Comparison of ENCODE assay signal across 1 cellular context in the genomic region with DNA sequence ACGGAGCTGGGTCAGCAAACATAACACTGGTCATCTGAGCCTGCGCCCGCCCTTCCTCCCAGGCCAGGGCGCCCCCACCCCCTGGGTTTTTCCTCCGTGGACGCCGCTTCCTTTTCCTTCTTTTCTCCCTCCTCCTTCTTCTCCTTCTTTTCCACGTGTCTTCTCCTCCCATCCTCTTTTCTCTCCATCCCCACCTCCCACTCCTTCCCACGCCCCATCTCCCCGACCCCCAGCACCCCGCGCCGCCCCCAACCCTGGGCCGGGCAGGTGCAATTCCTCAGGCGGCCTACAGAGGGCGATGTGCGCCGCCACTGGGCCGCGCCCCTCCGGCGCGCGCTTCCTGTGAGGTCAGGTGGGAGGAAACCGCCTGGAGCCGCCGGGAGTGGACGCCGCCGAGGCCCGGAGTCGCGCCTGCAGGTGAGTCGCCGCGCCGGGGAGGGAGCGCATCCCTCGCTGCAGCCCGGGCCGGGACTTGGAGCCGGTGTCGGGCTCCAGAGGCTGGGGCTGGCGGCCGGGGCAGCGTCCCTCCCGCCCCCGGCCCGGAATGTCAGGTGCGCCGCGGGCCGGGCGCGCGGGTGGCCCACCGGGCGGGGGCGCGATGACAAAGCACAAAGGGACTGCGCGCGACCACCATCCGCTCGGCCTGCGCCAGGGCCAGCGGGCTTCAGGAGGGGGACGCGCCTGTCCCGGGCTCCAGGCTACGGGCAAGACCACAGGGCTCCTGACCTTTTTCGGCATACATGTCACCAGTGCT.
TF ChIP-seq lines count a peak whose summit lies in the region.

A gene with protein sequence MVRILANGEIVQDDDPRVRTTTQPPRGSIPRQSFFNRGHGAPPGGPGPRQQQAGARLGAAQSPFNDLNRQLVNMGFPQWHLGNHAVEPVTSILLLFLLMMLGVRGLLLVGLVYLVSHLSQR (plus strand): TSS at position 351 of the 754 bp plus-strand sequence. CDS start 1,497 bp downstream, outside the sequence.

TF ChIP-seq in HEK293, 187 proteins besides CTCF, POLR2A, EP300 and RAD21 (continued from another document and continues in another):
- TF ChIP-seq, protein P1, sequence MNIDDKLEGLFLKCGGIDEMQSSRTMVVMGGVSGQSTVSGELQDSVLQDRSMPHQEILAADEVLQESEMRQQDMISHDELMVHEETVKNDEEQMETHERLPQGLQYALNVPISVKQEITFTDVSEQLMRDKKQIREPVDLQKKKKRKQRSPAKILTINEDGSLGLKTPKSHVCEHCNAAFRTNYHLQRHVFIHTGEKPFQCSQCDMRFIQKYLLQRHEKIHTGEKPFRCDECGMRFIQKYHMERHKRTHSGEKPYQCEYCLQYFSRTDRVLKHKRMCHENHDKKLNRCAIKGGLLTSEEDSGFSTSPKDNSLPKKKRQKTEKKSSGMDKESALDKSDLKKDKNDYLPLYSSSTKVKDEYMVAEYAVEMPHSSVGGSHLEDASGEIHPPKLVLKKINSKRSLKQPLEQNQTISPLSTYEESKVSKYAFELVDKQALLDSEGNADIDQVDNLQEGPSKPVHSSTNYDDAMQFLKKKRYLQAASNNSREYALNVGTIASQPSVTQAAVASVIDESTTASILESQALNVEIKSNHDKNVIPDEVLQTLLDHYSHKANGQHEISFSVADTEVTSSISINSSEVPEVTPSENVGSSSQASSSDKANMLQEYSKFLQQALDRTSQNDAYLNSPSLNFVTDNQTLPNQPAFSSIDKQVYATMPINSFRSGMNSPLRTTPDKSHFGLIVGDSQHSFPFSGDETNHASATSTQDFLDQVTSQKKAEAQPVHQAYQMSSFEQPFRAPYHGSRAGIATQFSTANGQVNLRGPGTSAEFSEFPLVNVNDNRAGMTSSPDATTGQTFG (tag by site-specific recombination; IDR thresholded peaks at IDR 0.05; ENCODE audit: borderline replicate concordance), result no peak
- TF ChIP-seq ZEB2 (tag by site-specific recombination; IDR thresholded peaks at IDR 0.05) (peak; percentile 59; the same call in 1 of the 2 replicates), ZNF138 (tag by site-specific recombination; IDR thresholded peaks at IDR 0.05; ENCODE audit: borderline replicate concordance) (0 out of 2 replicates have a peak, but pooled peaks have one; percentile 13), ZNF132 (tag by site-specific recombination; IDR thresholded peaks at IDR 0.05; ENCODE audit: borderline replicate concordance) (no peak), TRIM28 (IDR thresholded peaks at IDR 0.05; ENCODE audit: borderline replicate concordance, low read length) (no peak), ZNF585B (tag by site-specific recombination; IDR thresholded peaks at IDR 0.05) (no peak), ZNF24 (tag by site-specific recombination; IDR thresholded peaks at IDR 0.05) (no peak), ZNF529 (tag by site-specific recombination; IDR thresholded peaks at IDR 0.05; ENCODE audit: insufficient replicate concordance) (no peak), OVOL3 (tag by site-specific recombination; IDR thresholded peaks at IDR 0.05) (no peak), ZFHX2 (tag by site-specific recombination; conservative IDR thresholded peaks at IDR 0.05) (peak; percentile 95), ZNF600 (tag by site-specific recombination; IDR thresholded peaks at IDR 0.05) (no peak), ZFP41 (tag by site-specific recombination; IDR thresholded peaks at IDR 0.05; ENCODE audit: borderline replicate concordance) (no peak), ZNF354C (tag by site-specific recombination; IDR thresholded peaks at IDR 0.05; ENCODE audit: borderline replicate concordance, low read depth) (no peak), ZNF837 (tag by site-specific recombination; IDR thresholded peaks at IDR 0.05) (no peak), ZNF501 (tag by site-specific recombination; IDR thresholded peaks at IDR 0.05) (no peak; the same call in 1 of the 2 replicates), ZNF121 (tag by site-specific recombination; IDR thresholded peaks at IDR 0.05) (no peak), ZSCAN23 (tag by site-specific recombination; IDR thresholded peaks at IDR 0.05) (0 out of 2 replicates have a peak, but pooled peaks have one; percentile 47), SCRT1 (tag by site-specific recombination; IDR thresholded peaks at IDR 0.05; ENCODE audit: borderline replicate concordance) (no peak), ZNF510 (tag by site-specific recombination; IDR thresholded peaks at IDR 0.05; ENCODE audit: insufficient replicate concordance) (no peak), ZNF555 (tag by site-specific recombination; conservative IDR thresholded peaks at IDR 0.05) (no peak), ZNF391 (tag by site-specific recombination; IDR thresholded peaks at IDR 0.05; ENCODE audit: borderline replicate concordance, low read depth) (peak; percentile 39; the same call in 1 of the 2 replicates), ZNF530 (tag by site-specific recombination; IDR thresholded peaks at IDR 0.05; ENCODE audit: low read depth) (no peak), ZNF248 (tag by site-specific recombination; IDR thresholded peaks at IDR 0.05) (no peak), KLF16 (tag by site-specific recombination; IDR thresholded peaks at IDR 0.05) (peak; percentile 55; the same call in 1 of the 2 replicates), ZBTB8A (tag by site-specific recombination; IDR thresholded peaks at IDR 0.05) (peak; percentile 30; the same call in 1 of the 2 replicates), ZNF202 (tag by site-specific recombination; IDR thresholded peaks at IDR 0.05; ENCODE audit: borderline replicate concordance) (no peak), ZNF335 (tag by site-specific recombination; conservative IDR thresholded peaks at IDR 0.05) (peak; percentile 49; the same call in 1 of the 2 replicates), ZNF843 (tag by site-specific recombination; IDR thresholded peaks at IDR 0.05) (0 out of 2 replicates have a peak, but pooled peaks have one; percentile 25), ZNF350 (tag by site-specific recombination; IDR thresholded peaks at IDR 0.05) (no peak)
- TF ChIP-seq, protein P2, sequence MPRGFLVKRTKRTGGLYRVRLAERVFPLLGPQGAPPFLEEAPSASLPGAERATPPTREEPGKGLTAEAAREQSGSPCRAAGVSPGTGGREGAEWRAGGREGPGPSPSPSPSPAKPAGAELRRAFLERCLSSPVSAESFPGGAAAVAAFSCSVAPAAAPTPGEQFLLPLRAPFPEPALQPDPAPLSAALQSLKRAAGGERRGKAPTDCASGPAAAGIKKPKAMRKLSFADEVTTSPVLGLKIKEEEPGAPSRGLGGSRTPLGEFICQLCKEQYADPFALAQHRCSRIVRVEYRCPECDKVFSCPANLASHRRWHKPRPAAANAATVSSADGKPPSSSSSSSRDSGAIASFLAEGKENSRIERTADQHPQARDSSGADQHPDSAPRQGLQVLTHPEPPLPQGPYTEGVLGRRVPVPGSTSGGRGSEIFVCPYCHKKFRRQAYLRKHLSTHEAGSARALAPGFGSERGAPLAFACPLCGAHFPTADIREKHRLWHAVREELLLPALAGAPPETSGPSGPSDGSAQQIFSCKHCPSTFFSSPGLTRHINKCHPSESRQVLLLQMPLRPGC (tag by site-specific recombination; IDR thresholded peaks at IDR 0.05), result no peak
- TF ChIP-seq, protein P3, sequence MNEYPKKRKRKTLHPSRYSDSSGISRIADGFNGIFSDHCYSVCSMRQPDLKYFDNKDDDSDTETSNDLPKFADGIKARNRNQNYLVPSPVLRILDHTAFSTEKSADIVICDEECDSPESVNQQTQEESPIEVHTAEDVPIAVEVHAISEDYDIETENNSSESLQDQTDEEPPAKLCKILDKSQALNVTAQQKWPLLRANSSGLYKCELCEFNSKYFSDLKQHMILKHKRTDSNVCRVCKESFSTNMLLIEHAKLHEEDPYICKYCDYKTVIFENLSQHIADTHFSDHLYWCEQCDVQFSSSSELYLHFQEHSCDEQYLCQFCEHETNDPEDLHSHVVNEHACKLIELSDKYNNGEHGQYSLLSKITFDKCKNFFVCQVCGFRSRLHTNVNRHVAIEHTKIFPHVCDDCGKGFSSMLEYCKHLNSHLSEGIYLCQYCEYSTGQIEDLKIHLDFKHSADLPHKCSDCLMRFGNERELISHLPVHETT (tag by site-specific recombination; IDR thresholded peaks at IDR 0.05), result 0 out of 2 replicates have a peak, but pooled peaks have one; percentile 47
- TF ChIP-seq, protein P4, sequence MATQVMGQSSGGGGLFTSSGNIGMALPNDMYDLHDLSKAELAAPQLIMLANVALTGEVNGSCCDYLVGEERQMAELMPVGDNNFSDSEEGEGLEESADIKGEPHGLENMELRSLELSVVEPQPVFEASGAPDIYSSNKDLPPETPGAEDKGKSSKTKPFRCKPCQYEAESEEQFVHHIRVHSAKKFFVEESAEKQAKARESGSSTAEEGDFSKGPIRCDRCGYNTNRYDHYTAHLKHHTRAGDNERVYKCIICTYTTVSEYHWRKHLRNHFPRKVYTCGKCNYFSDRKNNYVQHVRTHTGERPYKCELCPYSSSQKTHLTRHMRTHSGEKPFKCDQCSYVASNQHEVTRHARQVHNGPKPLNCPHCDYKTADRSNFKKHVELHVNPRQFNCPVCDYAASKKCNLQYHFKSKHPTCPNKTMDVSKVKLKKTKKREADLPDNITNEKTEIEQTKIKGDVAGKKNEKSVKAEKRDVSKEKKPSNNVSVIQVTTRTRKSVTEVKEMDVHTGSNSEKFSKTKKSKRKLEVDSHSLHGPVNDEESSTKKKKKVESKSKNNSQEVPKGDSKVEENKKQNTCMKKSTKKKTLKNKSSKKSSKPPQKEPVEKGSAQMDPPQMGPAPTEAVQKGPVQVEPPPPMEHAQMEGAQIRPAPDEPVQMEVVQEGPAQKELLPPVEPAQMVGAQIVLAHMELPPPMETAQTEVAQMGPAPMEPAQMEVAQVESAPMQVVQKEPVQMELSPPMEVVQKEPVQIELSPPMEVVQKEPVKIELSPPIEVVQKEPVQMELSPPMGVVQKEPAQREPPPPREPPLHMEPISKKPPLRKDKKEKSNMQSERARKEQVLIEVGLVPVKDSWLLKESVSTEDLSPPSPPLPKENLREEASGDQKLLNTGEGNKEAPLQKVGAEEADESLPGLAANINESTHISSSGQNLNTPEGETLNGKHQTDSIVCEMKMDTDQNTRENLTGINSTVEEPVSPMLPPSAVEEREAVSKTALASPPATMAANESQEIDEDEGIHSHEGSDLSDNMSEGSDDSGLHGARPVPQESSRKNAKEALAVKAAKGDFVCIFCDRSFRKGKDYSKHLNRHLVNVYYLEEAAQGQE (tag by site-specific recombination; IDR thresholded peaks at IDR 0.05), result peak; percentile 41; the same call in 1 of the 2 replicates
- TF ChIP-seq, protein P5, sequence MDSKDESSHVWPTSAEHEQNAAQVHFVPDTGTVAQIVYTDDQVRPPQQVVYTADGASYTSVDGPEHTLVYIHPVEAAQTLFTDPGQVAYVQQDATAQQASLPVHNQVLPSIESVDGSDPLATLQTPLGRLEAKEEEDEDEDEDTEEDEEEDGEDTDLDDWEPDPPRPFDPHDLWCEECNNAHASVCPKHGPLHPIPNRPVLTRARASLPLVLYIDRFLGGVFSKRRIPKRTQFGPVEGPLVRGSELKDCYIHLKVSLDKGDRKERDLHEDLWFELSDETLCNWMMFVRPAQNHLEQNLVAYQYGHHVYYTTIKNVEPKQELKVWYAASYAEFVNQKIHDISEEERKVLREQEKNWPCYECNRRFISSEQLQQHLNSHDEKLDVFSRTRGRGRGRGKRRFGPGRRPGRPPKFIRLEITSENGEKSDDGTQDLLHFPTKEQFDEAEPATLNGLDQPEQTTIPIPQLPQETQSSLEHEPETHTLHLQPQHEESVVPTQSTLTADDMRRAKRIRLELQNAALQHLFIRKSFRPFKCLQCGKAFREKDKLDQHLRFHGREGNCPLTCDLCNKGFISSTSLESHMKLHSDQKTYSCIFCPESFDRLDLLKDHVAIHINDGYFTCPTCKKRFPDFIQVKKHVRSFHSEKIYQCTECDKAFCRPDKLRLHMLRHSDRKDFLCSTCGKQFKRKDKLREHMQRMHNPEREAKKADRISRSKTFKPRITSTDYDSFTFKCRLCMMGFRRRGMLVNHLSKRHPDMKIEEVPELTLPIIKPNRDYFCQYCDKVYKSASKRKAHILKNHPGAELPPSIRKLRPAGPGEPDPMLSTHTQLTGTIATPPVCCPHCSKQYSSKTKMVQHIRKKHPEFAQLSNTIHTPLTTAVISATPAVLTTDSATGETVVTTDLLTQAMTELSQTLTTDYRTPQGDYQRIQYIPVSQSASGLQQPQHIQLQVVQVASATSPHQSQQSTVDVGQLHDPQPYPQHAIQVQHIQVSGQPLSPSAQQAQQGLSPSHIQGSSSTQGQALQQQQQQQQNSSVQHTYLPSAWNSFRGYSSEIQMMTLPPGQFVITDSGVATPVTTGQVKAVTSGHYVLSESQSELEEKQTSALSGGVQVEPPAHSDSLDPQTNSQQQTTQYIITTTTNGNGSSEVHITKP (tag by site-specific recombination; IDR thresholded peaks at IDR 0.05), result no peak
- TF ChIP-seq, protein P6, sequence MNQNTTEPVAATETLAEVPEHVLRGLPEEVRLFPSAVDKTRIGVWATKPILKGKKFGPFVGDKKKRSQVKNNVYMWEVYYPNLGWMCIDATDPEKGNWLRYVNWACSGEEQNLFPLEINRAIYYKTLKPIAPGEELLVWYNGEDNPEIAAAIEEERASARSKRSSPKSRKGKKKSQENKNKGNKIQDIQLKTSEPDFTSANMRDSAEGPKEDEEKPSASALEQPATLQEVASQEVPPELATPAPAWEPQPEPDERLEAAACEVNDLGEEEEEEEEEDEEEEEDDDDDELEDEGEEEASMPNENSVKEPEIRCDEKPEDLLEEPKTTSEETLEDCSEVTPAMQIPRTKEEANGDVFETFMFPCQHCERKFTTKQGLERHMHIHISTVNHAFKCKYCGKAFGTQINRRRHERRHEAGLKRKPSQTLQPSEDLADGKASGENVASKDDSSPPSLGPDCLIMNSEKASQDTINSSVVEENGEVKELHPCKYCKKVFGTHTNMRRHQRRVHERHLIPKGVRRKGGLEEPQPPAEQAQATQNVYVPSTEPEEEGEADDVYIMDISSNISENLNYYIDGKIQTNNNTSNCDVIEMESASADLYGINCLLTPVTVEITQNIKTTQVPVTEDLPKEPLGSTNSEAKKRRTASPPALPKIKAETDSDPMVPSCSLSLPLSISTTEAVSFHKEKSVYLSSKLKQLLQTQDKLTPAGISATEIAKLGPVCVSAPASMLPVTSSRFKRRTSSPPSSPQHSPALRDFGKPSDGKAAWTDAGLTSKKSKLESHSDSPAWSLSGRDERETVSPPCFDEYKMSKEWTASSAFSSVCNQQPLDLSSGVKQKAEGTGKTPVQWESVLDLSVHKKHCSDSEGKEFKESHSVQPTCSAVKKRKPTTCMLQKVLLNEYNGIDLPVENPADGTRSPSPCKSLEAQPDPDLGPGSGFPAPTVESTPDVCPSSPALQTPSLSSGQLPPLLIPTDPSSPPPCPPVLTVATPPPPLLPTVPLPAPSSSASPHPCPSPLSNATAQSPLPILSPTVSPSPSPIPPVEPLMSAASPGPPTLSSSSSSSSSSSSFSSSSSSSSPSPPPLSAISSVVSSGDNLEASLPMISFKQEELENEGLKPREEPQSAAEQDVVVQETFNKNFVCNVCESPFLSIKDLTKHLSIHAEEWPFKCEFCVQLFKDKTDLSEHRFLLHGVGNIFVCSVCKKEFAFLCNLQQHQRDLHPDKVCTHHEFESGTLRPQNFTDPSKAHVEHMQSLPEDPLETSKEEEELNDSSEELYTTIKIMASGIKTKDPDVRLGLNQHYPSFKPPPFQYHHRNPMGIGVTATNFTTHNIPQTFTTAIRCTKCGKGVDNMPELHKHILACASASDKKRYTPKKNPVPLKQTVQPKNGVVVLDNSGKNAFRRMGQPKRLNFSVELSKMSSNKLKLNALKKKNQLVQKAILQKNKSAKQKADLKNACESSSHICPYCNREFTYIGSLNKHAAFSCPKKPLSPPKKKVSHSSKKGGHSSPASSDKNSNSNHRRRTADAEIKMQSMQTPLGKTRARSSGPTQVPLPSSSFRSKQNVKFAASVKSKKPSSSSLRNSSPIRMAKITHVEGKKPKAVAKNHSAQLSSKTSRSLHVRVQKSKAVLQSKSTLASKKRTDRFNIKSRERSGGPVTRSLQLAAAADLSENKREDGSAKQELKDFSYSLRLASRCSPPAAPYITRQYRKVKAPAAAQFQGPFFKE (tag by site-specific recombination; IDR thresholded peaks at IDR 0.05; ENCODE audit: borderline replicate concordance), result no peak
